In genomic region chr5:127136908-127137307, GRCh38 we compare ENCODE assay signal across 18 cellular contexts.
DNase-seq lines count a peak whose midpoint lies in the region; ATAC-seq and TF ChIP-seq lines count a peak whose summit lies in the region.
"Had no signal": no experiment of that assay in that cellular context is flagged by ENCODE, and none has a peak within 500 bp of the region (broad histone marks: within the 10 kb centered on the region; RNA-seq: fewer than 3 reads in every experiment).

No MANE protein-coding gene starts in this region.

- H3K4me1 ChIP-seq in right lobe of liver: no peaks in the 10 kb centered on the region
- H3K4me1 ChIP-seq: BLaER1 treated with 17β-estradiol and CSF1 and Interleukin-3, amounts not matched to agents 10 nM and 100 nM had no signal

- no peaks in the 10 kb centered on the region for H3K9me3 ChIP-seq in right lobe of liver

- WGBS in right lobe of liver (ENCODE audit: insufficient coverage, low coverage, low lambda C conversion rate, missing lambda C conversion rate): 31% methylated on average over 3 of the region's 3 CpGs

- ATAC-seq in right lobe of liver: no peak
- no peak for ATAC-seq in HG03457 (IDR thresholded peaks at IDR 0.05; ENCODE audit: unreplicated experiment)
- ATAC-seq: CD8-positive, alpha-beta T cell; Panc1; T-cell had no signal

- TF ChIP-seq CTCF in right lobe of liver (IDR thresholded peaks at IDR 0.05): no peak

- H3K4me3 ChIP-seq in right lobe of liver: no peak overlapping the region
- H3K4me3 ChIP-seq: BLaER1 treated with 17β-estradiol and CSF1 and Interleukin-3, amounts not matched to agents 10 nM and 100 nM; GM23248 had no signal

- no peaks in the 10 kb centered on the region for H3K27me3 ChIP-seq in right lobe of liver
- H3K27me3 ChIP-seq: BLaER1 treated with 17β-estradiol and CSF1 and Interleukin-3, amounts not matched to agents 10 nM and 100 nM had no signal

- no peak for TF ChIP-seq POLR2A in right lobe of liver (IDR thresholded peaks at IDR 0.05)

- DNase-seq in KBM-7: peak; percentile 63
- DNase-seq in NAMALWA (ENCODE audit: low spot score): peak; percentile 13
- DNase-seq in RPMI8226: peak; percentile 5
- DNase-seq in left kidney (ENCODE audit: low read depth, low spot score): peak; percentile 3
- DNase-seq in activated CD4-positive, alpha-beta T cell treated with anti-CD3 and anti-CD28 coated beads for 1 hour: no peak
- no peak for DNase-seq in right lobe of liver
- DNase-seq: CD8-positive, alpha-beta T cell; GM23248; HCEC 1CT; NCI-H187; NCI-H2227 treated with DMSO at 0.1 percent for 48 hours; NCI-H510A treated with DMSO at 0.1 percent for 48 hours; NCI-H774; T-cell had no signal

- intact Hi-C loops in right lobe of liver (cut with DNase I): no loop called here

- H3K27ac ChIP-seq in right lobe of liver: no peak overlapping the region
- H3K27ac ChIP-seq: BLaER1 treated with 17β-estradiol and CSF1 and Interleukin-3, amounts not matched to agents 10 nM and 100 nM; GM23248; HL-60 had no signal

- no peaks in the 10 kb centered on the region for H3K36me3 ChIP-seq in right lobe of liver
- H3K36me3 ChIP-seq: BLaER1 treated with 17β-estradiol and CSF1 and Interleukin-3, amounts not matched to agents 10 nM and 100 nM had no signal

- in situ Hi-C loops in KBM-7 (cut with MboI; ENCODE audit: low pct_unique_long_range_greater_than_20kb, low sequenced_read_pairs): no loop called here

Comparison
In these comparisons a context has a peak if more than half of its experiments do, and no peak if none do; other contexts are left out.
1. DNase-seq: peak in KBM-7 (single experiment), NAMALWA (single experiment), RPMI8226 (single experiment) and left kidney (single experiment); none in activated CD4-positive, alpha-beta T cell treated with anti-CD3 and anti-CD28 coated beads for 1 hour (single experiment) and right lobe of liver (0 of 3).